30 cellular contexts compared by ENCODE assay signal in the genomic region with DNA sequence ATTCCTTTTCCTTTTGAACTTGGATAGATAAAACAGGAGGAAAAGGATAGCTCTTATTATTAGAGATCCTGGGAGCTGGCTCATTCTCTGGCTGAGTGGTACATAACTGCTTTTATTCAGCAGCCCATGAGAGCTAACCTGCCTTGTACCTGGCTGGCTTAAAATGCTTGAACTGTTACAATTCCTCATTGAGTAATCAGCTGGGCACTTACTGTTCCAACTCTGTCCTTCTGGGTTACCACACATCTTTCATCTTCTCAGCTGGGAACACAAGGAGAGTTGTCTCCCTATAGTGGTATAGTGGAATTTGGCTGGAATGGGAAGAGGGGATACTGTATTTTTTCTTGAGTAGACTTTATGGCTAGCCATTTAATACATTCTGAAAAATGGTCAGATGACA. TPM values are rescaled to one million over a fixed set of nuclear protein-coding genes. Genes with fewer than 3 reads are reported as not detected.
A peak's percentile ranks its signal among the peaks of the same experiment; 100 is the strongest.
DNase-seq lines count a peak whose midpoint lies in the region; ATAC-seq and TF ChIP-seq lines count a peak whose summit lies in the region.
"Had no signal": no experiment of that assay in that cellular context is flagged by ENCODE, and none has a peak within 500 bp of the region (broad histone marks: within the 10 kb centered on the region; RNA-seq: fewer than 3 reads in every experiment).

No MANE protein-coding gene starts in this region.

- H3K9me3 ChIP-seq in HEK293 (ENCODE audit: control insufficient read depth, insufficient read depth, low read depth, low read length): no peaks in the 10 kb centered on the region
- H3K9me3 ChIP-seq in trophoblast cell (ENCODE audit: insufficient read depth, low read depth, low read length): no peaks in the 10 kb centered on the region
- no peaks in the 10 kb centered on the region for H3K9me3 ChIP-seq in right lobe of liver
- H3K9me3 ChIP-seq: thyroid gland had no signal

- in situ Hi-C loops in brain microvascular endothelial cell (cut with HindIII; ENCODE audit: low pct_ligation_motif_present, low sequenced_read_pairs): no loop called here

- H3K23ac ChIP-seq in trophoblast cell (ENCODE audit: low read length): peak overlapping the region; percentile 33

- no peak overlapping the region for H2AFZ ChIP-seq in trophoblast cell (ENCODE audit: insufficient read depth, low read length, poor library complexity)

- no peak for ATAC-seq in naive thymus-derived CD8-positive, alpha-beta T cell
- ATAC-seq in right lobe of liver: no peak
- no peak for ATAC-seq in stimulated activated naive CD8-positive, alpha-beta T cell treated with anti-CD3 and anti-CD28 coated beads, Interleukin-15, amount 100 ng/mL, for 72 hours
- ATAC-seq: HepG2; SK-N-SH treated with all-trans-retinoic acid at 6 μM for 48 hours; stimulated activated naive CD8-positive, alpha-beta T cell treated with anti-CD3 and anti-CD28 coated beads, Interleukin-15, Interleukin-2, amounts not matched to agents 100 U/mL and 50 U/mL, for 24 hours had no signal

- no peak overlapping the region for H2BK5ac ChIP-seq in trophoblast cell (ENCODE audit: low read depth, low read length, poor library complexity)

- H3K36me3 ChIP-seq in HEK293 (ENCODE audit: control insufficient read depth in 2 of 2, insufficient read depth in 1 of 2, low read length in 2 of 2) (no peaks in the 10 kb centered on the region), brain microvascular endothelial cell (replicated peaks) (no peaks in the 10 kb centered on the region), trophoblast cell (ENCODE audit: control insufficient read depth in 1 of 2, insufficient read depth in 2 of 2, low read length in 2 of 2) (peaks cover 0 to 2% of the 10 kb centered on the region in 2 experiments), right lobe of liver (no peaks in the 10 kb centered on the region)
- H3K36me3 ChIP-seq: thyroid gland had no signal

- no peaks in the 10 kb centered on the region for H3K4me1 Mint-ChIP-seq in glutamatergic neuron (ENCODE audit: low read depth, unreplicated experiment)
- no peaks in the 10 kb centered on the region for H3K4me1 Mint-ChIP-seq in naive thymus-derived CD8-positive, alpha-beta T cell
- no peaks in the 10 kb centered on the region for H3K4me1 Mint-ChIP-seq in stimulated activated naive CD8-positive, alpha-beta T cell treated with anti-CD3 and anti-CD28 coated beads, Interleukin-15, amount 100 ng/mL, for 72 hours
- H3K4me1 Mint-ChIP-seq: central memory CD8-positive, alpha-beta T cell had no signal

- no peak overlapping the region for H4K8ac ChIP-seq in trophoblast cell (ENCODE audit: low read depth, low read length)

- H4K12ac ChIP-seq in trophoblast cell (ENCODE audit: low read depth, low read length): no peak overlapping the region

- intact Hi-C loops in right lobe of liver (cut with DNase I): no loop called here

- H2BK12ac ChIP-seq in trophoblast cell (ENCODE audit: low read length): no peak overlapping the region

- H3K27ac Mint-ChIP-seq in glutamatergic neuron (ENCODE audit: unreplicated experiment): peak overlapping the region; percentile 33
- no peak overlapping the region for H3K27ac Mint-ChIP-seq in naive thymus-derived CD8-positive, alpha-beta T cell
- no peak overlapping the region for H3K27ac Mint-ChIP-seq in stimulated activated naive CD8-positive, alpha-beta T cell treated with anti-CD3 and anti-CD28 coated beads, Interleukin-15, amount 100 ng/mL, for 72 hours
- H3K27ac Mint-ChIP-seq: activated naive CD4-positive, alpha-beta T cell treated with anti-CD3 and anti-CD28 coated beads for 36 hours; CD14-positive monocyte; memory B cell had no signal

- H3K27ac ChIP-seq in HEK293 (ENCODE audit: extremely low read depth, low read depth, low read length) (peak overlapping the region; percentile 40; the same call in 1 of the 2 replicates), brain microvascular endothelial cell (peak overlapping the region; percentile 70), trophoblast cell (ENCODE audit: low read depth, low read length) (no peak overlapping the region), right lobe of liver (no peak overlapping the region)
- H3K27ac ChIP-seq: HL-60, RWPE1, thyroid gland had no signal

- no peak overlapping the region for H3K4me2 ChIP-seq in trophoblast cell (ENCODE audit: low read length)

- no peaks in the 10 kb centered on the region for H3K79me2 ChIP-seq in trophoblast cell (ENCODE audit: control insufficient read depth, insufficient read depth, low read length, poor library complexity)

- no peaks in the 10 kb centered on the region for H3K9me3 Mint-ChIP-seq in glutamatergic neuron (ENCODE audit: unreplicated experiment)
- H3K9me3 Mint-ChIP-seq in naive thymus-derived CD8-positive, alpha-beta T cell: no peaks in the 10 kb centered on the region
- no peaks in the 10 kb centered on the region for H3K9me3 Mint-ChIP-seq in stimulated activated naive CD8-positive, alpha-beta T cell treated with anti-CD3 and anti-CD28 coated beads, Interleukin-15, amount 100 ng/mL, for 72 hours
- H3K9me3 Mint-ChIP-seq: activated naive CD4-positive, alpha-beta T cell treated with anti-CD3 and anti-CD28 coated beads for 36 hours; central memory CD8-positive, alpha-beta T cell; memory B cell had no signal

- POLR2A ChIA-PET in HEK293 (lab: Yijun Ruan, JAX): interaction anchor here (1.1 to 1.2 kb wide), 2 partner anchors 21 to 22 kb away, joined by 4 to 6 read pairs; no protein-coding TSS in a partner anchor
- POLR2A ChIA-PET in naive thymus-derived CD8-positive, alpha-beta T cell (lab: Charles Lee): interaction anchor here (0.6 kb wide), 1 partner anchor 132 kb away, joined by 3 read pairs; no protein-coding TSS in a partner anchor

- H3K4ac ChIP-seq in trophoblast cell (ENCODE audit: low read depth, low read length): no peak overlapping the region

- DNase-seq in brain microvascular endothelial cell (peak; percentile 4), glutamatergic neuron (no peak), trophoblast cell (peak in 1 of 2 donors; percentile 16), COR-L47 (lab: John Stamatoyannopoulos, UW) (no peak), right lobe of liver (no peak)
- DNase-seq in naive thymus-derived CD8-positive, alpha-beta T cell: no peak
- DNase-seq in stimulated activated naive CD8-positive, alpha-beta T cell treated with anti-CD3 and anti-CD28 coated beads, Interleukin-15, amount 100 ng/mL, for 72 hours: no peak
- DNase-seq: activated CD4-positive, alpha-beta T cell treated with anti-CD3 and anti-CD28 coated beads for 4 hours; activated CD8-positive, alpha-beta memory T cell treated with anti-CD3 and anti-CD28 coated beads for 24 hours; activated naive CD4-positive, alpha-beta T cell treated with anti-CD3 and anti-CD28 coated beads for 36 hours; activated T-cell treated with anti-CD3 and anti-CD28 coated beads, Interleukin-2, amount 50 U/mL, for 1 hour; amygdala; kidney; NCI-H1048; NCI-H1930; NCI-H226; NCI-H748 treated with DMSO at 0.1 percent for 48 hours; stimulated activated CD4-positive, alpha-beta T cell treated with anti-CD3 and anti-CD28 coated beads, Interleukin-12 subunit alpha, Interleukin-12 subunit beta, amount 100 ng/mL, for 4 hours; stimulated activated CD4-positive, alpha-beta T cell treated with anti-CD3 and anti-CD28 coated beads, Interleukin-4, amount 100 ng/mL, for 4 hours; stimulated activated naive CD8-positive, alpha-beta T cell treated with anti-CD3 and anti-CD28 coated beads, Interleukin-15, Interleukin-2, amounts not matched to agents 100 U/mL and 50 U/mL, for 24 hours; T-helper 2 cell; thyroid gland had no signal

- H3K79me1 ChIP-seq in trophoblast cell (ENCODE audit: low read length): no peaks in the 10 kb centered on the region

- no peak overlapping the region for H3K18ac ChIP-seq in trophoblast cell (ENCODE audit: low read length)

- H2BK120ac ChIP-seq in trophoblast cell (ENCODE audit: insufficient read depth, low read length, poor library complexity): no peak overlapping the region

- H3K4me3 ChIP-seq in HEK293 (ENCODE audit: low read depth, low read length): no peak overlapping the region
- H3K4me3 ChIP-seq in brain microvascular endothelial cell (ENCODE audit: low read depth, low read length): no peak overlapping the region
- H3K4me3 ChIP-seq in trophoblast cell (ENCODE audit: low read depth, low read length): no peak overlapping the region
- no peak overlapping the region for H3K4me3 ChIP-seq in right lobe of liver
- H3K4me3 ChIP-seq: thyroid gland had no signal

- CTCF ChIA-PET in HEK293 (lab: Yijun Ruan, JAX): interaction anchor here (0.7 to 0.8 kb wide), 2 partner anchors 73 to 253 kb away, joined by 4 read pairs; no protein-coding TSS in a partner anchor

- no peak overlapping the region for H3K9ac ChIP-seq in trophoblast cell (ENCODE audit: low read length)

- no peak overlapping the region for H4K91ac ChIP-seq in trophoblast cell (ENCODE audit: low read depth, low read length)

- peaks cover 5% of the 10 kb centered on the region for H3K36me3 Mint-ChIP-seq in glutamatergic neuron (ENCODE audit: unreplicated experiment)
- H3K36me3 Mint-ChIP-seq in naive thymus-derived CD8-positive, alpha-beta T cell: peaks cover 0 to 1% (median 0%) of the 10 kb centered on the region in 3 donors
- H3K36me3 Mint-ChIP-seq: CD14-positive monocyte had no signal

- H3K27me3 Mint-ChIP-seq in glutamatergic neuron (ENCODE audit: unreplicated experiment): no peaks in the 10 kb centered on the region
- no peaks in the 10 kb centered on the region for H3K27me3 Mint-ChIP-seq in naive thymus-derived CD8-positive, alpha-beta T cell
- H3K27me3 Mint-ChIP-seq in stimulated activated naive CD8-positive, alpha-beta T cell treated with anti-CD3 and anti-CD28 coated beads, Interleukin-15, amount 100 ng/mL, for 72 hours: no peaks in the 10 kb centered on the region
- H3K27me3 Mint-ChIP-seq: central memory CD8-positive, alpha-beta T cell; memory B cell had no signal

- TF ChIP-seq CTCF in HEK293 (tag by site-specific recombination; IDR thresholded peaks at IDR 0.05) (no peak), brain microvascular endothelial cell (IDR thresholded peaks at IDR 0.05; ENCODE audit: low read depth, low read length, missing control alignments) (no peak), glutamatergic neuron (IDR thresholded peaks at IDR 0.05; ENCODE audit: partially characterized antibody, unreplicated experiment) (no peak), right lobe of liver (IDR thresholded peaks at IDR 0.05) (no peak)

- H3K4me1 ChIP-seq in HEK293 (ENCODE audit: control insufficient read depth, insufficient read depth, low read length) (peaks cover 3% of the 10 kb centered on the region; the same call in 1 of the 2 replicates), trophoblast cell (ENCODE audit: control insufficient read depth in 1 of 2, insufficient read depth in 2 of 2, low read length in 2 of 2) (no peaks in the 10 kb centered on the region), right lobe of liver (no peaks in the 10 kb centered on the region)
- H3K4me1 ChIP-seq: thyroid gland had no signal

- H3K27me3 ChIP-seq in brain microvascular endothelial cell (replicated peaks) (no peaks in the 10 kb centered on the region), trophoblast cell (ENCODE audit: insufficient read depth, low read length) (no peaks in the 10 kb centered on the region), right lobe of liver (no peaks in the 10 kb centered on the region)
- H3K27me3 ChIP-seq: thyroid gland had no signal

- no peak for TF ChIP-seq POLR2A in right lobe of liver (IDR thresholded peaks at IDR 0.05)

- no peak overlapping the region for H3K4me3 Mint-ChIP-seq in glutamatergic neuron (ENCODE audit: unreplicated experiment)
- H3K4me3 Mint-ChIP-seq in naive thymus-derived CD8-positive, alpha-beta T cell: no peak overlapping the region
- H3K4me3 Mint-ChIP-seq in stimulated activated naive CD8-positive, alpha-beta T cell treated with anti-CD3 and anti-CD28 coated beads, Interleukin-15, amount 100 ng/mL, for 72 hours: no peak overlapping the region
- H3K4me3 Mint-ChIP-seq: activated naive CD4-positive, alpha-beta T cell treated with anti-CD3 and anti-CD28 coated beads for 36 hours; CD14-positive monocyte; central memory CD8-positive, alpha-beta T cell; memory B cell had no signal

- H3K14ac ChIP-seq in trophoblast cell (ENCODE audit: low read length): no peak overlapping the region

- no peak overlapping the region for H2AK5ac ChIP-seq in trophoblast cell (ENCODE audit: low read length)

RNA-seq across cellular contexts. Expression of gene SPTBN2, which starts 39.8 kb away (rescaled TPM):
- 371 TPM for total RNA-seq in glutamatergic neuron (ENCODE audit: unreplicated experiment)
- 7.6 and 8.6 TPM in 2 replicates for polyA plus RNA-seq in trophoblast cell (2013)
- under 1 TPM; 0.47 to 0.62 TPM for total RNA-seq in naive thymus-derived CD8-positive, alpha-beta T cell
- polyA plus RNA-seq in naive thymus-derived CD8-positive, alpha-beta T cell: under 1 TPM in 1 of 3 donors, not detected in 2; 0.04 TPM
- 10 to 100 TPM; 20.7 to 67.1 (median 50.7) TPM for total RNA-seq in right lobe of liver
- polyA plus RNA-seq: CD14-positive monocyte had no signal

Comparison
In these comparisons a context has a peak if more than half of its experiments do, and no peak if none do; other contexts are left out.
1. H3K27ac ChIP-seq: peak in HEK293 (single experiment) and brain microvascular endothelial cell (single experiment); none in trophoblast cell (single experiment) and right lobe of liver (0 of 3).
2. RNA of gene SPTBN2, which starts 39.8 kb away (total RNA-seq): 371 TPM in glutamatergic neuron (single experiment) and 20.7 to 67.1 TPM in right lobe of liver; 0.47 to 0.62 TPM in naive thymus-derived CD8-positive, alpha-beta T cell; every median in the first group is over 10 times any median in the second.